Comparison of ENCODE assay signal across 1 cellular context in genomic region chr11:77036398-77036797, GRCh38.
TF ChIP-seq lines count a peak whose summit lies in the region.

No MANE protein-coding gene starts in this region.

TF ChIP-seq in HepG2, 621 proteins besides CTCF, POLR2A, EP300 and RAD21 (continued from another document and continues in another):
- TF ChIP-seq, protein P1, sequence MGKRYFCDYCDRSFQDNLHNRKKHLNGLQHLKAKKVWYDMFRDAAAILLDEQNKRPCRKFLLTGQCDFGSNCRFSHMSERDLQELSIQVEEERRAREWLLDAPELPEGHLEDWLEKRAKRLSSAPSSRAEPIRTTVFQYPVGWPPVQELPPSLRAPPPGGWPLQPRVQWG (CRISPR knock-in tag; IDR thresholded peaks at IDR 0.05; ENCODE audit: borderline replicate concordance, low read depth) = no peak
- TF ChIP-seq MTA1 (CRISPR knock-in tag; IDR thresholded peaks at IDR 0.05; ENCODE audit: borderline replicate concordance) (no peak), ZBTB38 (CRISPR knock-in tag; IDR thresholded peaks at IDR 0.05) (no peak), ZNF784 (CRISPR knock-in tag; IDR thresholded peaks at IDR 0.05; ENCODE audit: borderline replicate concordance) (no peak), MZF1 (CRISPR knock-in tag; IDR thresholded peaks at IDR 0.05; ENCODE audit: borderline replicate concordance) (no peak), THAP9 (CRISPR knock-in tag; IDR thresholded peaks at IDR 0.05; ENCODE audit: borderline replicate concordance) (no peak), EEA1 (CRISPR knock-in tag; IDR thresholded peaks at IDR 0.05; ENCODE audit: borderline replicate concordance) (no peak), ZMYM4 (CRISPR knock-in tag; IDR thresholded peaks at IDR 0.05) (no peak), ZNF562 (CRISPR knock-in tag; IDR thresholded peaks at IDR 0.05; ENCODE audit: borderline replicate concordance) (no peak), ZNF274 (CRISPR knock-in tag; IDR thresholded peaks at IDR 0.05) (no peak), ZNF282 (IDR thresholded peaks at IDR 0.05; ENCODE audit: partially characterized antibody) (no peak), BORCS8-MEF2B (CRISPR knock-in tag; IDR thresholded peaks at IDR 0.05) (no peak), MAFK (conservative IDR thresholded peaks at IDR 0.05 in 1 of 2, IDR thresholded peaks at IDR 0.05 in 1 of 2; ENCODE audit: low read length in 2 of 2) (no peak), SKI (IDR thresholded peaks at IDR 0.05; ENCODE audit: partially characterized antibody) (peak; percentile 91), SRSF1 (optimal IDR thresholded peaks at IDR 0.05; ENCODE audit: low read depth, low read length) (no peak), ZNF205 (CRISPR knock-in tag; IDR thresholded peaks at IDR 0.05) (0 out of 2 replicates have a peak, but pooled peaks have one; percentile 36), FOXK1 (CRISPR knock-in tag; IDR thresholded peaks at IDR 0.05; ENCODE audit: borderline replicate concordance, low read depth) (peak; percentile 30; the same call in 1 of the 2 replicates), ZNF207 (IDR thresholded peaks at IDR 0.05; ENCODE audit: borderline replicate concordance) (no peak), PLRG1 (conservative IDR thresholded peaks at IDR 0.05) (no peak), TSC22D2 (CRISPR knock-in tag; IDR thresholded peaks at IDR 0.05; ENCODE audit: borderline replicate concordance) (no peak), FOXA1 (IDR thresholded peaks at IDR 0.05) (peak; percentile 82), FOXA1 (CRISPR knock-in tag; IDR thresholded peaks at IDR 0.05) (peak; percentile 90), ETV5 (CRISPR knock-in tag; IDR thresholded peaks at IDR 0.05; ENCODE audit: borderline replicate concordance) (no peak), HIC2 (CRISPR knock-in tag; IDR thresholded peaks at IDR 0.05; ENCODE audit: low read depth) (no peak), HES4 (CRISPR knock-in tag; IDR thresholded peaks at IDR 0.05; ENCODE audit: borderline replicate concordance) (no peak), ARID4A (CRISPR knock-in tag; IDR thresholded peaks at IDR 0.05; ENCODE audit: borderline replicate concordance) (no peak), ZNF441 (CRISPR knock-in tag; IDR thresholded peaks at IDR 0.05; ENCODE audit: borderline replicate concordance) (no peak), XBP1 (CRISPR knock-in tag; IDR thresholded peaks at IDR 0.05) (no peak), CEBPB (IDR thresholded peaks at IDR 0.05; ENCODE audit: borderline replicate concordance, low read depth, low read length) (no peak), STAG1 (CRISPR knock-in tag; IDR thresholded peaks at IDR 0.05) (no peak), FOSL1 (CRISPR knock-in tag; IDR thresholded peaks at IDR 0.05; ENCODE audit: borderline replicate concordance) (no peak), ZNF816 (CRISPR knock-in tag; IDR thresholded peaks at IDR 0.05; ENCODE audit: borderline replicate concordance) (peak; percentile 63; the same call in 1 of the 2 replicates), ZEB1 (IDR thresholded peaks at IDR 0.05; ENCODE audit: insufficient replicate concordance, low read depth) (peak; percentile 60), ZNF354B (CRISPR knock-in tag; IDR thresholded peaks at IDR 0.05) (no peak), SYNCRIP (IDR thresholded peaks at IDR 0.05; ENCODE audit: insufficient read depth, low read depth, low read length) (no peak), HNRNPL (IDR thresholded peaks at IDR 0.05; ENCODE audit: low read depth, low read length) (no peak), ZNF33A (CRISPR knock-in tag; IDR thresholded peaks at IDR 0.05; ENCODE audit: borderline replicate concordance) (no peak), ZNF75D (CRISPR knock-in tag; IDR thresholded peaks at IDR 0.05; ENCODE audit: borderline replicate concordance) (no peak), DNMT1 (CRISPR knock-in tag; IDR thresholded peaks at IDR 0.05) (no peak), MIER3 (CRISPR knock-in tag; IDR thresholded peaks at IDR 0.05; ENCODE audit: borderline replicate concordance) (no peak; the same call in 1 of the 2 replicates), NKX3-1 (CRISPR knock-in tag; IDR thresholded peaks at IDR 0.05) (peak; percentile 90; the same call in 1 of the 2 replicates), ZNF367 (CRISPR knock-in tag; IDR thresholded peaks at IDR 0.05; ENCODE audit: borderline replicate concordance) (no peak), HNF4A (CRISPR knock-in tag; IDR thresholded peaks at IDR 0.05) (0 out of 2 replicates have a peak, but pooled peaks have one; percentile 23), HOXA3 (CRISPR knock-in tag; IDR thresholded peaks at IDR 0.05) (no peak), ZNF558 (CRISPR knock-in tag; IDR thresholded peaks at IDR 0.05; ENCODE audit: borderline replicate concordance) (no peak), FOXP1 (IDR thresholded peaks at IDR 0.05) (0 out of 2 replicates have a peak, but pooled peaks have one; percentile 46), FOXP1 (CRISPR knock-in tag; IDR thresholded peaks at IDR 0.05) (peak; percentile 86), SIX1 (CRISPR knock-in tag; IDR thresholded peaks at IDR 0.05; ENCODE audit: borderline replicate concordance) (peak; percentile 48; the same call in 1 of the 2 replicates), STAT5B (CRISPR knock-in tag; IDR thresholded peaks at IDR 0.05) (0 out of 2 replicates have a peak, but pooled peaks have one; percentile 12), ZNF614 (CRISPR knock-in tag; IDR thresholded peaks at IDR 0.05; ENCODE audit: borderline replicate concordance) (no peak), ZNF552 (CRISPR knock-in tag; IDR thresholded peaks at IDR 0.05; ENCODE audit: borderline replicate concordance) (no peak), ZSCAN29 (CRISPR knock-in tag; conservative IDR thresholded peaks at IDR 0.05) (no peak), ZNF296 (CRISPR knock-in tag; conservative IDR thresholded peaks at IDR 0.05) (no peak), JUNB (CRISPR knock-in tag; IDR thresholded peaks at IDR 0.05; ENCODE audit: borderline replicate concordance) (peak; percentile 35; the same call in 1 of the 2 replicates)
- TF ChIP-seq, protein P2, sequence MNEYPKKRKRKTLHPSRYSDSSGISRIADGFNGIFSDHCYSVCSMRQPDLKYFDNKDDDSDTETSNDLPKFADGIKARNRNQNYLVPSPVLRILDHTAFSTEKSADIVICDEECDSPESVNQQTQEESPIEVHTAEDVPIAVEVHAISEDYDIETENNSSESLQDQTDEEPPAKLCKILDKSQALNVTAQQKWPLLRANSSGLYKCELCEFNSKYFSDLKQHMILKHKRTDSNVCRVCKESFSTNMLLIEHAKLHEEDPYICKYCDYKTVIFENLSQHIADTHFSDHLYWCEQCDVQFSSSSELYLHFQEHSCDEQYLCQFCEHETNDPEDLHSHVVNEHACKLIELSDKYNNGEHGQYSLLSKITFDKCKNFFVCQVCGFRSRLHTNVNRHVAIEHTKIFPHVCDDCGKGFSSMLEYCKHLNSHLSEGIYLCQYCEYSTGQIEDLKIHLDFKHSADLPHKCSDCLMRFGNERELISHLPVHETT (CRISPR knock-in tag; conservative IDR thresholded peaks at IDR 0.05) = no peak
- TF ChIP-seq, protein P3, sequence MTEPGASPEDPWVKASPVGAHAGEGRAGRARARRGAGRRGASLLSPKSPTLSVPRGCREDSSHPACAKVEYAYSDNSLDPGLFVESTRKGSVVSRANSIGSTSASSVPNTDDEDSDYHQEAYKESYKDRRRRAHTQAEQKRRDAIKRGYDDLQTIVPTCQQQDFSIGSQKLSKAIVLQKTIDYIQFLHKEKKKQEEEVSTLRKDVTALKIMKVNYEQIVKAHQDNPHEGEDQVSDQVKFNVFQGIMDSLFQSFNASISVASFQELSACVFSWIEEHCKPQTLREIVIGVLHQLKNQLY (CRISPR knock-in tag; IDR thresholded peaks at IDR 0.05) = 0 out of 2 replicates have a peak, but pooled peaks have one; percentile 37
